In genomic region chr16:81705261-81705660, GRCh38 we compare ENCODE assay signal across 25 cellular contexts.
"Had no signal": no experiment of that assay in that cellular context is flagged by ENCODE, and none has a peak within 500 bp of the region (broad histone marks: within the 10 kb centered on the region; RNA-seq: fewer than 3 reads in every experiment).

No MANE protein-coding gene starts in this region.

- H3K27me3 Mint-ChIP-seq: activated CD4-positive, alpha-beta T cell treated with anti-CD3 and anti-CD28 coated beads, Interleukin-2, amount 10 ng/mL, durations not matched to agents 7 days and 5 days; activated naive CD8-positive, alpha-beta T cell; activated T-helper 17 cell treated with anti-CD3 and anti-CD28 coated beads, Interleukin-2, amount 50 U/mL, for 72 hours; stimulated activated naive CD8-positive, alpha-beta T cell treated with anti-CD3 and anti-CD28 coated beads, Interleukin-15, Interleukin-2, amounts not matched to agents 100 ng/mL and 50 ng/mL, for 24 hours had no signal

- FAIRE-seq: frontal cortex had no signal

- H3K9me3 ChIP-seq: adrenal gland, ascending aorta, esophagus muscularis mucosa, mucosa of descending colon, suprapubic skin, tibial nerve, uterus had no signal

- H3K36me3 ChIP-seq: uterus had no signal

- H3K27ac ChIP-seq: adrenal gland, ascending aorta, brain microvascular endothelial cell, esophagus muscularis mucosa, suprapubic skin, tibial nerve, uterus, VCaP had no signal

- H3K9me3 Mint-ChIP-seq: activated CD4-positive, alpha-beta T cell treated with anti-CD3 and anti-CD28 coated beads, Interleukin-2, amount 10 ng/mL, durations not matched to agents 7 days and 5 days; activated T-helper 17 cell treated with anti-CD3 and anti-CD28 coated beads, Interleukin-2, amount 50 U/mL, for 72 hours; stimulated activated naive CD8-positive, alpha-beta T cell treated with anti-CD3 and anti-CD28 coated beads, Interleukin-15, Interleukin-2, amounts not matched to agents 100 ng/mL and 50 ng/mL, for 24 hours; T-helper 2 cell treated with Interferon-gamma antibody and Interleukin-4, amounts not matched to agents 5 μg/mL and 100 μg/mL, for 36 hours had no signal

- H3K4me1 ChIP-seq: ascending aorta, uterus had no signal

- H3K27me3 ChIP-seq: adrenal gland, ascending aorta, brain microvascular endothelial cell, dorsolateral prefrontal cortex, esophagus muscularis mucosa, suprapubic skin, tibial nerve, uterus had no signal

- H3K27ac Mint-ChIP-seq: activated CD4-positive, alpha-beta T cell treated with anti-CD3 and anti-CD28 coated beads, Interleukin-2, amount 10 ng/mL, durations not matched to agents 7 days and 5 days; activated CD8-positive, alpha-beta T cell treated with anti-CD3 and anti-CD28 coated beads, Interleukin-2, amount 10 ng/mL, durations not matched to agents 7 days and 5 days; activated naive CD8-positive, alpha-beta T cell; activated T-helper 17 cell treated with anti-CD3 and anti-CD28 coated beads, Interleukin-2, amount 50 U/mL, for 72 hours; stimulated activated naive CD8-positive, alpha-beta T cell treated with anti-CD3 and anti-CD28 coated beads, Interleukin-15, Interleukin-2, amounts not matched to agents 100 ng/mL and 50 ng/mL, for 24 hours; T-helper 2 cell treated with Interferon-gamma antibody and Interleukin-4, amounts not matched to agents 5 μg/mL and 100 μg/mL, for 36 hours had no signal

- H3K4me3 Mint-ChIP-seq: activated CD4-positive, alpha-beta T cell treated with anti-CD3 and anti-CD28 coated beads, Interleukin-2, amount 10 ng/mL, durations not matched to agents 7 days and 5 days; activated CD8-positive, alpha-beta T cell treated with anti-CD3 and anti-CD28 coated beads, Interleukin-2, amount 10 ng/mL, durations not matched to agents 7 days and 5 days; activated naive CD8-positive, alpha-beta T cell; activated T-helper 17 cell treated with anti-CD3 and anti-CD28 coated beads, Interleukin-2, amount 50 U/mL, for 72 hours; stimulated activated naive CD8-positive, alpha-beta T cell treated with anti-CD3 and anti-CD28 coated beads, Interleukin-15, Interleukin-2, amounts not matched to agents 100 ng/mL and 50 ng/mL, for 24 hours; T-helper 2 cell treated with Interferon-gamma antibody and Interleukin-4, amounts not matched to agents 5 μg/mL and 100 μg/mL, for 36 hours had no signal

- H3K4me1 Mint-ChIP-seq: activated CD4-positive, alpha-beta T cell treated with anti-CD3 and anti-CD28 coated beads, Interleukin-2, amount 10 ng/mL, durations not matched to agents 7 days and 5 days; activated T-helper 17 cell treated with anti-CD3 and anti-CD28 coated beads, Interleukin-2, amount 50 U/mL, for 72 hours had no signal

- ATAC-seq: activated CD4-positive, CD25-positive, alpha-beta regulatory T cell treated with anti-CD3 and anti-CD28 coated beads, Interleukin-2, amount 50 U/mL, for 24 hours; activated CD8-positive, alpha-beta T cell treated with anti-CD3 and anti-CD28 coated beads, Interleukin-2, amount 10 ng/mL, durations not matched to agents 7 days and 5 days; activated T-helper 17 cell treated with anti-CD3 and anti-CD28 coated beads, Interleukin-2, amount 50 U/mL, for 72 hours; mucosa of descending colon had no signal

- DNase-seq: activated CD4-positive, alpha-beta T cell treated with anti-CD3 and anti-CD28 coated beads, Interleukin-2, amount 10 ng/mL, durations not matched to agents 7 days and 5 days; activated CD8-positive, alpha-beta T cell treated with anti-CD3 and anti-CD28 coated beads, Interleukin-2, amount 10 ng/mL, durations not matched to agents 7 days and 5 days; activated naive CD4-positive, alpha-beta T cell; activated T-cell treated with anti-CD3 and anti-CD28 coated beads, Interleukin-2, amount 50 U/mL, for 1 hour; adrenal gland; brain microvascular endothelial cell; caudate nucleus; hippocampal formation; mesenchymal stem cell; mucosa of descending colon; occipital lobe; stimulated activated CD4-positive, alpha-beta T cell treated with anti-CD3 and anti-CD28 coated beads, Interleukin-4, amount 100 ng/mL, for 4 hours; uterus had no signal

- H3K4me3 ChIP-seq: adrenal gland, ascending aorta, dorsolateral prefrontal cortex, esophagus muscularis mucosa, mucosa of descending colon, suprapubic skin, tibial nerve, uterus had no signal
